Comparison of ENCODE assay signal across 18 cellular contexts in the genomic region with DNA sequence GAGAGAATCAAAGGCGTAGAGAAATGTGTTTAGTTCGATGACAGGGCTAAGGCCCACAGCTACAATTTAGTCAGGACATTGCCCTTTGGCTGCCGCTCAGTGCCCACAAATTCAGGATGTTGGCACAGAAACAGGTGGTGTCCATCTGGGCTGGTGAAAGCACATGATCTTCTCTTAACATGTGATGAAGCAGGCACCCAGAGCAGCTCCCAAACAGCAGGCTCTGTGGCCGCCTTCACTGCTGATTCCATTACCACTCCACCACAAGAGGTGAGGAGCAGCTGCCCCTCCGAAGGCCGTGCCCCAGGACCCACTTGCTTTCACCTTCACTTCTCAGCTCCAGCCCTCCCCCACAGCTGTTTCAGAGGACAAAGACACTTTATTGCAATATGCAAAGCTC. TPM values are rescaled to one million over a fixed set of nuclear protein-coding genes. Genes with fewer than 3 reads are reported as not detected.
DNase-seq lines count a peak whose midpoint lies in the region; FAIRE-seq and TF ChIP-seq lines count a peak whose summit lies in the region.
"Had no signal": no experiment of that assay in that cellular context is flagged by ENCODE, and none has a peak within 500 bp of the region (broad histone marks: within the 10 kb centered on the region; RNA-seq: fewer than 3 reads in every experiment).

No MANE protein-coding gene starts in this region.

- H3K9me3 ChIP-seq in neuronal stem cell (replicated peaks in 1 of 2; ENCODE audit: control insufficient read depth in 2 of 2, insufficient read depth in 1 of 2, low read depth in 1 of 2, low read length in 2 of 2): no peaks in the 10 kb centered on the region
- H3K9me3 ChIP-seq: thoracic aorta had no signal

- H3K4me2 ChIP-seq in neuronal stem cell (ENCODE audit: insufficient read depth, low read length, poor library complexity, severe bottlenecking): no peak overlapping the region

- H3K36me3 ChIP-seq in neuronal stem cell (replicated peaks in 1 of 2; ENCODE audit: control insufficient read depth in 2 of 2, insufficient read depth in 2 of 2, low read length in 2 of 2): no peaks in the 10 kb centered on the region
- H3K36me3 ChIP-seq: thoracic aorta had no signal

- peak; percentile 14 for DNase-seq in GM04504 (ENCODE audit: low read depth)
- DNase-seq in NCI-H524 treated with DMSO at 0.1 percent for 48 hours (lab: John Stamatoyannopoulos, UW): peak; percentile 32
- DNase-seq in cerebellar nuclear complex (lab: John Stamatoyannopoulos, UW): peak; percentile 18 to 46
- no peak for DNase-seq in neuronal stem cell (ENCODE audit: low spot score)
- no peak for DNase-seq in NCI-H526 treated with DMSO at 0.1 percent for 48 hours (lab: John Stamatoyannopoulos, UW)
- DNase-seq in T-helper 2 cell treated with Interferon-gamma antibody and Interleukin-4, amounts not matched to agents 5 μg/mL and 100 μg/mL, for 36 hours (ENCODE audit: low spot score): no peak
- no peak for DNase-seq in central memory CD4-positive, alpha-beta T cell
- DNase-seq in GM12892 (ENCODE audit: insufficient read length): no peak
- DNase-seq: hippocampal formation; kidney; NCI-H2081 treated with DMSO at 0.1 percent for 48 hours; NCI-H748 treated with DMSO at 0.1 percent for 48 hours; stimulated activated CD4-positive, alpha-beta T cell treated with anti-CD3 and anti-CD28 coated beads, Interleukin-12 subunit alpha, Interleukin-12 subunit beta, amount 100 ng/mL, for 4 hours; SW 1271 had no signal

- H3K27me3 Mint-ChIP-seq in T-helper 2 cell treated with Interferon-gamma antibody and Interleukin-4, amounts not matched to agents 5 μg/mL and 100 μg/mL, for 36 hours (ENCODE audit: low read depth): no peaks in the 10 kb centered on the region

- H3K4me3 Mint-ChIP-seq in T-helper 2 cell treated with Interferon-gamma antibody and Interleukin-4, amounts not matched to agents 5 μg/mL and 100 μg/mL, for 36 hours: no peak overlapping the region
- H3K4me3 Mint-ChIP-seq: B cell, mesothelial cell of epicardium had no signal

- no peaks in the 10 kb centered on the region for H3K4me1 Mint-ChIP-seq in T-helper 2 cell treated with Interferon-gamma antibody and Interleukin-4, amounts not matched to agents 5 μg/mL and 100 μg/mL, for 36 hours (ENCODE audit: low read depth)
- H3K4me1 Mint-ChIP-seq: B cell, mesothelial cell of epicardium had no signal

- no peak overlapping the region for H4K91ac ChIP-seq in neuronal stem cell (ENCODE audit: low read depth, low read length, poor library complexity)

- no peak overlapping the region for H3K14ac ChIP-seq in neuronal stem cell (ENCODE audit: low read length)

- no peak overlapping the region for H2AFZ ChIP-seq in neuronal stem cell (ENCODE audit: low read length)

- no peaks in the 10 kb centered on the region for H3K79me1 ChIP-seq in neuronal stem cell (ENCODE audit: low read depth, low read length)

- no peaks in the 10 kb centered on the region for H3K4me1 ChIP-seq in neuronal stem cell (ENCODE audit: control insufficient read depth in 2 of 2, insufficient read depth in 1 of 2, low read depth in 1 of 2, low read length in 2 of 2)

- TF ChIP-seq POLR2A in GM12892 (IDR thresholded peaks at IDR 0.05; ENCODE audit: low read depth, low read length): no peak

- no peak overlapping the region for H3K23ac ChIP-seq in neuronal stem cell (ENCODE audit: low read depth, low read length, poor library complexity)

- H3K27ac Mint-ChIP-seq in T-helper 2 cell treated with Interferon-gamma antibody and Interleukin-4, amounts not matched to agents 5 μg/mL and 100 μg/mL, for 36 hours: no peak overlapping the region
- H3K27ac Mint-ChIP-seq: B cell, mesothelial cell of epicardium had no signal

- WGBS in neuronal stem cell (ENCODE audit: extremely low coverage in 2 of 2, insufficient read length in 2 of 2, insufficient replicate concordance in 1 of 2), 2 donors: no CpG with 5 or more reads among the region's 6 CpGs

- H3K27me3 ChIP-seq in neuronal stem cell (ENCODE audit: control insufficient read depth in 3 of 3, insufficient read depth in 3 of 3, low read depth in 1 of 3, low read length in 3 of 3): no peaks in the 10 kb centered on the region

- no peak overlapping the region for H2BK5ac ChIP-seq in neuronal stem cell (ENCODE audit: low read length)

- no peak overlapping the region for H2AK5ac ChIP-seq in neuronal stem cell (ENCODE audit: low read depth, low read length)

- H3K36me3 Mint-ChIP-seq in T-helper 2 cell treated with Interferon-gamma antibody and Interleukin-4, amounts not matched to agents 5 μg/mL and 100 μg/mL, for 36 hours (ENCODE audit: low read depth): no peaks in the 10 kb centered on the region
- H3K36me3 Mint-ChIP-seq: mesothelial cell of epicardium had no signal

- no peak overlapping the region for H3K27ac ChIP-seq in neuronal stem cell (replicated peaks; ENCODE audit: low read length)
- H3K27ac ChIP-seq: thoracic aorta had no signal

- H4K8ac ChIP-seq in neuronal stem cell (ENCODE audit: low read depth, low read length): no peak overlapping the region

- FAIRE-seq in GM12892 (lab: Jason Lieb, UNC): no peak
- FAIRE-seq: kidney, RCC 7860 had no signal

- H3K9ac ChIP-seq in neuronal stem cell (ENCODE audit: low read depth, low read length, poor library complexity): no peak overlapping the region

- H3K18ac ChIP-seq in neuronal stem cell (ENCODE audit: low read length): no peak overlapping the region

- H2BK12ac ChIP-seq in neuronal stem cell (ENCODE audit: low read length): peak overlapping the region; percentile 24

- H3K4me3 ChIP-seq in neuronal stem cell (ENCODE audit: low read length in 2 of 2): no peak overlapping the region
- H3K4me3 ChIP-seq: thoracic aorta had no signal

- H2BK120ac ChIP-seq in neuronal stem cell (ENCODE audit: low read depth, low read length): no peak overlapping the region

- no peaks in the 10 kb centered on the region for H3K9me3 Mint-ChIP-seq in T-helper 2 cell treated with Interferon-gamma antibody and Interleukin-4, amounts not matched to agents 5 μg/mL and 100 μg/mL, for 36 hours
- H3K9me3 Mint-ChIP-seq: mesothelial cell of epicardium had no signal

- no peak overlapping the region for H3K4ac ChIP-seq in neuronal stem cell (ENCODE audit: low read length)

- no peak overlapping the region for H2BK15ac ChIP-seq in neuronal stem cell (ENCODE audit: low read length)

RNA-seq across cellular contexts. Expression of a gene that starts 24.8 kb away (rescaled TPM):
- 0.74 TPM for polyA plus RNA-seq in neuronal stem cell (2013, experiment 1 of 2)
- 0.73 TPM for polyA plus RNA-seq in neuronal stem cell (2013, experiment 2 of 2)
- polyA plus RNA-seq in GM12892 (2012; ENCODE audit: missing spikeins): 2.1 TPM

RNA-seq across cellular contexts. Expression of a gene that starts 58.1 kb away (rescaled TPM):
- polyA plus RNA-seq in neuronal stem cell (2013, experiment 1 of 2): 8.9 TPM
- 9.2 TPM for polyA plus RNA-seq in neuronal stem cell (2013, experiment 2 of 2)
- polyA plus RNA-seq in GM12892 (2012; ENCODE audit: missing spikeins): 0.23 TPM

Comparison
In these comparisons a context has a peak if more than half of its experiments do, and no peak if none do; other contexts are left out.
1. DNase-seq: peak in GM04504 (single experiment), NCI-H524 treated with DMSO at 0.1 percent for 48 hours (single experiment) and cerebellar nuclear complex (2 of 2); none in neuronal stem cell (single experiment), NCI-H526 treated with DMSO at 0.1 percent for 48 hours (single experiment), T-helper 2 cell treated with Interferon-gamma antibody and Interleukin-4, amounts not matched to agents 5 μg/mL and 100 μg/mL, for 36 hours (single experiment), central memory CD4-positive, alpha-beta T cell (single experiment) and GM12892 (single experiment).